25 cellular contexts compared by ENCODE assay signal in the genomic region with DNA sequence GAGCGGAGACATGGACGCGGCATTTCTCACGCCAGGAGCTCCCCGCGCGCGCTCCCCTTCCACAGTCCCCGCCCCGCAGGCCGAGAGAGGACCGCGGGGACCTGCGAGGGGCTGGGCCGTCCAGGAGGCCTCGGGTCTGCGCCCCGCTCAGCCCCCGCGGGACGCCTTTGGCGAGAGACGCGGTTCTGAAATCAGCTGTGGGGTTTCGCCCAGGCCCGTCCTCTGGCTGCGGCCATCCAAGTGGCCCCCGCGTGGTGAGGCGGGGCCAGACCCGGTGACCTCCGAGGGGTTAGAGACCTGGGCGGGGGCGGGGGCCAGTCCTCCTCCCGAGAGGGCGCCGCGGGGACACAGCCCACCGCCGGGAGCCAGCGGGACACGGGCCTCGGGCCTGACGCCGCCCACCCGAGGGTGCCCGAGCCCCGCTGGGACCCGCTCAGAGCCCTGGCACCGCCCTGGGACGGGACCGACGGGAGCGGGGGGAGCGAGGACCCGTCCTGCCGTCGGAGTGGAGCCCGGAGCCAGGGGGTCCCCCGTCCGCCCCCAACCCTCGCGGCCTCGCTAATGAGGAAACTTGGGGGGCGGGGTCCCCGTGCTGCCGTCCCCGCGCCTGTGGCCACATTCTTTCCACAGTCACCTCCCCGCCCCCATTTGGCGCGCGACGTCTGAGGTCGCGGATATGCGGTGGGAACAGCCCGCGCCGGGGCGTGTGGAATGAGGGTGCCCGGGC. TPM values are rescaled to one million over a fixed set of nuclear protein-coding genes. Genes with fewer than 3 reads are reported as not detected.
A peak's percentile ranks its signal among the peaks of the same experiment; 100 is the strongest.
DNase-seq lines count a peak whose midpoint lies in the region; ATAC-seq, FAIRE-seq and TF ChIP-seq lines count a peak whose summit lies in the region.
"Had no signal": no experiment of that assay in that cellular context is flagged by ENCODE, and none has a peak within 500 bp of the region (broad histone marks: within the 10 kb centered on the region; RNA-seq: fewer than 3 reads in every experiment).

No MANE protein-coding gene starts in this region.

- H3K9ac ChIP-seq in ES-I3 (ENCODE audit: low read depth, low read length) (peak overlapping the region; percentile 49), iPS-15b (ENCODE audit: low read depth, low read length) (no peak overlapping the region)

- peaks cover 4% of the 10 kb centered on the region; the same call in 1 of the 2 replicates for H3K4me1 ChIP-seq in ES-I3 (ENCODE audit: insufficient read depth, low read length)
- H3K4me1 ChIP-seq in RWPE2 (ENCODE audit: insufficient read depth, poor library complexity, severe bottlenecking), result no peaks in the 10 kb centered on the region
- peaks cover 11% of the 10 kb centered on the region for H3K4me1 ChIP-seq in iPS-15b (ENCODE audit: control insufficient read depth, insufficient read depth, low read length)
- H3K4me1 ChIP-seq: HAP-1 had no signal

- intact Hi-C loops in posterior vena cava (cut with DNase I), result no loop called here

- no peak for TF ChIP-seq CTCF in RWPE2 (IDR thresholded peaks at IDR 0.05; ENCODE audit: poor library complexity, severe bottlenecking)

- H3K9me3 ChIP-seq in ES-I3 (ENCODE audit: control insufficient read depth, insufficient read depth, low read length), result no peaks in the 10 kb centered on the region
- no peaks in the 10 kb centered on the region for H3K9me3 ChIP-seq in RWPE2 (ENCODE audit: severe bottlenecking)
- no peaks in the 10 kb centered on the region for H3K9me3 ChIP-seq in iPS-15b (ENCODE audit: control insufficient read depth, insufficient read depth, low read length)
- H3K9me3 ChIP-seq: gastroesophageal sphincter, HAP-1, transverse colon had no signal

- no peak overlapping the region for H3K27ac ChIP-seq in RWPE2 (ENCODE audit: poor library complexity, severe bottlenecking)
- H3K27ac ChIP-seq: gastroesophageal sphincter, transverse colon had no signal

- no peak for ATAC-seq in RWPE2 (ENCODE audit: low read depth)
- no peak for ATAC-seq in HG03139 (IDR thresholded peaks at IDR 0.05; ENCODE audit: unreplicated experiment)
- no peak for ATAC-seq in HG03095 (IDR thresholded peaks at IDR 0.05; ENCODE audit: unreplicated experiment)
- ATAC-seq: esophagus mucosa; gastroesophageal sphincter; stimulated activated naive B cell treated with anti-CD40 and anti-IgM and Interleukin-4, amounts not matched to agents 10 μg/mL and 1 μg/mL and 100 μg/mL, for 72 hours had no signal

- DNase-seq in RWPE2 (ENCODE audit: low spot score) (peak; percentile 35), posterior vena cava (ENCODE audit: low spot score) (peak; percentile 78), C1 segment of cervical spinal cord (lab: John Stamatoyannopoulos, UW) (no peak), RCC 7860 (ENCODE audit: low spot score) (no peak)
- DNase-seq: activated CD4-positive, alpha-beta memory T cell treated with anti-CD3 and anti-CD28 coated beads for 36 hours; CD8-positive, alpha-beta memory T cell; dermis blood vessel endothelial cell; DND-41; immature natural killer cell; KBM-7; naive B cell; NCI-H2107; NCI-H524; Right ventricle myocardium superior; stimulated activated naive B cell treated with anti-CD40 and anti-IgM and Interleukin-4, amounts not matched to agents 10 μg/mL and 1 μg/mL and 100 μg/mL, for 72 hours; transverse colon had no signal

- no peaks in the 10 kb centered on the region for H3K36me3 ChIP-seq in ES-I3 (ENCODE audit: insufficient read depth, low read length)
- no peaks in the 10 kb centered on the region for H3K36me3 ChIP-seq in RWPE2 (ENCODE audit: low read depth)
- no peaks in the 10 kb centered on the region for H3K36me3 ChIP-seq in iPS-15b (ENCODE audit: control insufficient read depth, insufficient read depth, low read length)
- H3K36me3 ChIP-seq: gastroesophageal sphincter, HAP-1, transverse colon had no signal

- peaks cover 60% of the 10 kb centered on the region for H3K27me3 ChIP-seq in RWPE2 (ENCODE audit: insufficient read depth, poor library complexity, severe bottlenecking)
- H3K27me3 ChIP-seq in iPS-15b (ENCODE audit: control insufficient read depth, insufficient read depth, low read length), result peaks cover 82% of the 10 kb centered on the region

- no peak for FAIRE-seq in RCC 7860 (lab: Jason Lieb, UNC)
- FAIRE-seq: GM18507 had no signal

- H3K4me3 ChIP-seq in RWPE2 (ENCODE audit: severe bottlenecking) (no peak overlapping the region), iPS-15b (ENCODE audit: low read depth, low read length) (peak overlapping the region; percentile 37)
- H3K4me3 ChIP-seq: HAP-1 had no signal

RNA-seq across cellular contexts. Expression of a gene that starts 6.1 kb away (rescaled TPM):
- total RNA-seq in posterior vena cava, result not detected
- total RNA-seq: activated CD4-positive, alpha-beta memory T cell treated with anti-CD3 and anti-CD28 coated beads for 36 hours; CD8-positive, alpha-beta memory T cell; esophagus mucosa; gastroesophageal sphincter; lung microvascular endothelial cell had no signal

Comparison
In these comparisons a context has a peak if more than half of its experiments do, and no peak if none do; other contexts are left out.
1. DNase-seq: peak in RWPE2 (single experiment) and posterior vena cava (single experiment); none in C1 segment of cervical spinal cord (0 of 14) and RCC 7860 (single experiment).